Comparison of ENCODE assay signal across 1 cellular context in genomic region chr12:52687527-52688385, GRCh38.
TF ChIP-seq lines count a peak whose summit lies in the region.

No MANE protein-coding gene starts in this region.

TF ChIP-seq in H1, 55 proteins besides CTCF, POLR2A, EP300 and RAD21:
- TF ChIP-seq SP2 (IDR thresholded peaks at IDR 0.05; ENCODE audit: low read length) (no peak), POU5F1 (IDR thresholded peaks at IDR 0.05; ENCODE audit: low read depth, low read length) (no peak), RNF2 (IDR thresholded peaks at IDR 0.05; ENCODE audit: borderline replicate concordance, low read depth, low read length, missing control alignments, poor library complexity, severe bottlenecking) (no peak), HDAC2 (IDR thresholded peaks at IDR 0.05; ENCODE audit: borderline replicate concordance in 1 of 2, low read depth in 2 of 2, low read length in 2 of 2) (no peak), TBP (IDR thresholded peaks at IDR 0.05; ENCODE audit: low read depth, low read length) (no peak), GTF2F1 (IDR thresholded peaks at IDR 0.05; ENCODE audit: borderline replicate concordance, low read depth, low read length) (no peak), JUND (IDR thresholded peaks at IDR 0.05; ENCODE audit: low read length) (no peak), BACH1 (IDR thresholded peaks at IDR 0.05; ENCODE audit: low read length) (no peak), RXRA (IDR thresholded peaks at IDR 0.05; ENCODE audit: insufficient read depth, low read depth, low read length) (no peak), ZNF274 (IDR thresholded peaks at IDR 0.05; ENCODE audit: borderline replicate concordance, extremely low read depth, low read length) (no peak)
